21 cellular contexts compared by ENCODE assay signal in genomic region chr17:45086865-45087495, GRCh38. TPM values are rescaled to one million over a fixed set of nuclear protein-coding genes. Genes with fewer than 3 reads are reported as not detected.
DNase-seq lines count a peak whose midpoint lies in the region; ATAC-seq and TF ChIP-seq lines count a peak whose summit lies in the region.
"Had no signal": no experiment of that assay in that cellular context is flagged by ENCODE, and none has a peak within 500 bp of the region (broad histone marks: within the 10 kb centered on the region; RNA-seq: fewer than 3 reads in every experiment).

No MANE protein-coding gene starts in this region.

- intact Hi-C loops in right lobe of liver (cut with DNase I): no loop called here

- H3K27ac ChIP-seq in RWPE1 (peak overlapping the region; percentile 93), coronary artery (peak overlapping the region; percentile 63 to 78), right lobe of liver (peak overlapping the region; percentile 66 to 95 (median 91)), subcutaneous abdominal adipose tissue (ENCODE audit: low read depth, low read length) (peak overlapping the region; percentile 50)
- H3K27ac ChIP-seq: SJSA1 had no signal

- peak; percentile 78 to 89 (median 87) for ATAC-seq in right lobe of liver
- ATAC-seq: activated CD8-positive, alpha-beta T cell treated with anti-CD3 and anti-CD28 coated beads for 36 hours; sciatic nerve had no signal

- no peaks in the 10 kb centered on the region for H3K27me3 ChIP-seq in right lobe of liver
- H3K27me3 ChIP-seq in subcutaneous abdominal adipose tissue (ENCODE audit: control insufficient read depth in 5 of 5, insufficient read depth in 4 of 5, low read length in 5 of 5): no peaks in the 10 kb centered on the region
- H3K27me3 ChIP-seq: SJSA1 had no signal

- POLR2A ChIA-PET in RWPE1 (lab: Yijun Ruan, JAX; ENCODE audit: low non-redundant PET): no interaction called here

- H3K4me3 ChIP-seq in coronary artery: no peak overlapping the region
- no peak overlapping the region for H3K4me3 ChIP-seq in right lobe of liver
- no peak overlapping the region for H3K4me3 ChIP-seq in subcutaneous abdominal adipose tissue (ENCODE audit: low read depth in 1 of 5, low read length in 5 of 5)
- H3K4me3 ChIP-seq: SJSA1 had no signal

- no peak for TF ChIP-seq POLR2A in right lobe of liver (IDR thresholded peaks at IDR 0.05)

- CTCF ChIA-PET in RWPE1 (lab: Yijun Ruan, JAX): interaction anchor here (0.5 to 2.3 kb wide), 3 partner anchors 11 to 117 kb away, joined by 3 to 9 read pairs (median 4); no protein-coding TSS in a partner anchor

- TF ChIP-seq CTCF in RWPE1 (conservative IDR thresholded peaks at IDR 0.05; ENCODE audit: low read depth): no peak
- TF ChIP-seq CTCF in coronary artery (IDR thresholded peaks at IDR 0.05): no peak
- no peak for TF ChIP-seq CTCF in right lobe of liver (IDR thresholded peaks at IDR 0.05)

- H3K36me3 ChIP-seq in right lobe of liver: peaks cover 5 to 63% (median 18%) of the 10 kb centered on the region in 4 donors
- H3K36me3 ChIP-seq in subcutaneous abdominal adipose tissue (ENCODE audit: control insufficient read depth in 5 of 5, insufficient read depth in 5 of 5, low read length in 5 of 5): peaks cover 6 to 84% (median 72%) of the 10 kb centered on the region in 5 donors

- DNase-seq in RWPE1 (ENCODE audit: low spot score): no peak
- no peak for DNase-seq in coronary artery (ENCODE audit: low spot score)
- peak in 1 of 3 donors; percentile 73 for DNase-seq in right lobe of liver
- no peak for DNase-seq in OCI-M2 (lab: John Stamatoyannopoulos, UW; ENCODE audit: unreplicated experiment)
- no peak for DNase-seq in GF-D8 (lab: John Stamatoyannopoulos, UW)
- DNase-seq in SKM-1 (lab: John Stamatoyannopoulos, UW; ENCODE audit: unreplicated experiment): no peak
- DNase-seq in stimulated activated CD4-positive, alpha-beta T cell treated with anti-CD3 and anti-CD28 coated beads, Interleukin-2, amount 100 ng/mL, for 24 hours: no peak
- DNase-seq: activated CD4-positive, CD25-positive, alpha-beta regulatory T cell; activated CD8-positive, alpha-beta T cell treated with anti-CD3 and anti-CD28 coated beads for 36 hours; activated naive CD4-positive, alpha-beta T cell treated with Interleukin-2 at 50 U/mL for 16 hours; activated T-cell treated with anti-CD3 and anti-CD28 coated beads, Interleukin-2, amount 50 U/mL, for 1 hour; cortex of kidney; Karpas-422; NCI-H1105; NCI-H526; OCI-M1; stimulated activated CD4-positive, alpha-beta T cell treated with anti-CD3 and anti-CD28 coated beads, Interleukin-1b, Interleukin-23, amount 100 ng/mL, for 48 hours; stimulated activated naive CD4-positive, alpha-beta T cell treated with Interleukin-2 at 50 U/mL for 16 hours had no signal

- H3K9me3 ChIP-seq in right lobe of liver (no peaks in the 10 kb centered on the region), subcutaneous abdominal adipose tissue (ENCODE audit: control insufficient read depth in 5 of 5, low read length in 5 of 5) (no peaks in the 10 kb centered on the region)
- H3K9me3 ChIP-seq: SJSA1 had no signal

- WGBS in right lobe of liver (ENCODE audit: insufficient coverage, low coverage, low lambda C conversion rate, missing lambda C conversion rate): 23% methylated on average over 6 of the region's 6 CpGs

- H3K4me1 ChIP-seq in right lobe of liver (peaks cover 0 to 47% (median 19%) of the 10 kb centered on the region in 4 donors), subcutaneous abdominal adipose tissue (ENCODE audit: control insufficient read depth in 5 of 5, insufficient read depth in 5 of 5, low read length in 5 of 5) (peaks cover 0 to 17% (median 11%) of the 10 kb centered on the region in 5 donors)

- H3K9ac ChIP-seq in subcutaneous abdominal adipose tissue (ENCODE audit: low read length in 5 of 5): peak overlapping the region in 1 of 5 donors; percentile 20

RNA-seq across cellular contexts. Expression of gene NMT1, which starts 25.9 kb away (rescaled TPM):
- total RNA-seq in right lobe of liver: 10 to 100 TPM; 50.8 to 76.7 (median 72.0) TPM

RNA-seq across cellular contexts. Expression of gene DCAKD, which starts 35.5 kb away (rescaled TPM):
- 10 to 100 TPM; 13.2 to 20.6 (median 16.6) TPM for total RNA-seq in right lobe of liver

RNA-seq across cellular contexts. Expression of gene PLCD3, which starts 45.3 kb away (rescaled TPM):
- 10 to 100 TPM in 1 of 6 experiments, 1 to 10 TPM in 5; 2.0 to 26.4 (median 3.0) TPM for total RNA-seq in right lobe of liver

RNA-seq across cellular contexts. Expression of gene ACBD4, which starts 48.5 kb away (rescaled TPM):
- total RNA-seq in right lobe of liver: 10 to 100 TPM; 24.0 to 78.9 (median 56.9) TPM
